In the genomic region with DNA sequence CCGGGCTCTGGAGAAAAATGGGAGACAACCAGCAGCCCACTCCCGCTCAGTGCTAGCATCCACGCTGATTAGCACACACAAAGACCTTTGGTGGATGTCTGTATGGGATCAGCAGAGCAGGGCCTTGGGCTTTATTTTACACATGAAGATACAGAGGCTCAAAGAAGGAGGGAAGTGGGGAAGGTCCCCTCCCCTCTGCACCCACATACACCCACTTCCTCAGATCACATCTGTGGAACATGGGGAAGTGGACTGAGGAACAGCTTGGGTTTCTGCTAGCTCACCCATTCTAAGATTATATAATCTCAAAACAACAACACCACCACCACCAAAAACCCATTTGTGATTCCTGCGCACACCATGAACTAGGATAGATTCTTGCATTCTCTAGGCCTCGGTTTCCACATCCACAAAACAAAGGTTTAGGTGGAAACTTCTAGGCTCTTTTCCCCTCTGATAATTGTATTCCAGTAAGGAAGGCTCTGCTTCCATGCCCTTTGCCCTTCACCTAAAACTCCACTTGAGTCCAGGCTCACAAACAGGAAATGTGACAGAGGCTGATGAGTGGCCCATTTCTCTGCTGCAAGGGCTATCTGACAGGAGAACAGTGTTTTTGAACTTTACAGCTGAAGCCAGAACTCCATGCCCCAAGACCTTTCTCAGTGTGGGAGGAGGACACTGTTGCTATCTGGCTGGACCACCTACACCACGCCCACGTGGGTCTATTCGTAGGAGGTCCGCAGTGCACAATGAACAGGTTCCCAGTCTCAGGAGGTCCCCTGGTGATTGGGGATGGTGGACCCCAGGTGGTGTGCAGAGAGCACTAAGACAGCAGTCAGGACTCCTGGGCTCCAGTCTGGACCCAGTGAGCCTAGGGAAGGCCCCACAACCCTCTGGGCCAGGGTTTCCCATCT, we compare ENCODE assay signal across 12 cellular contexts. TPM values are rescaled to one million over a fixed set of nuclear protein-coding genes. Genes with fewer than 3 reads are reported as not detected.
DNase-seq lines count a peak whose midpoint lies in the region; ATAC-seq and TF ChIP-seq lines count a peak whose summit lies in the region.
"Had no signal": no experiment of that assay in that cellular context is flagged by ENCODE, and none has a peak within 500 bp of the region (broad histone marks: within the 10 kb centered on the region; RNA-seq: fewer than 3 reads in every experiment).

No MANE protein-coding gene starts in this region.

- H3K36me3 ChIP-seq in right lobe of liver: no peaks in the 10 kb centered on the region
- no peaks in the 10 kb centered on the region for H3K36me3 ChIP-seq in stomach

- no peak for TF ChIP-seq EP300 in stomach (IDR thresholded peaks at IDR 0.05)

- H3K9me3 ChIP-seq in right lobe of liver (no peaks in the 10 kb centered on the region), stomach (no peaks in the 10 kb centered on the region)

- H3K36me3 Mint-ChIP-seq in chondrocyte (ENCODE audit: low read depth): no peaks in the 10 kb centered on the region
- H3K36me3 Mint-ChIP-seq: mesothelial cell of epicardium had no signal

- H3K4me3 ChIP-seq in right lobe of liver: no peak overlapping the region
- H3K4me3 ChIP-seq in stomach: no peak overlapping the region

- no peaks in the 10 kb centered on the region for H3K9me3 Mint-ChIP-seq in chondrocyte (ENCODE audit: low read depth)
- H3K9me3 Mint-ChIP-seq: activated T-helper 17 cell treated with anti-CD3 and anti-CD28 coated beads, Interleukin-2, amount 50 U/mL, for 72 hours; mesothelial cell of epicardium had no signal

- H3K4me1 ChIP-seq in right lobe of liver: peaks cover 0 to 4% (median 1%) of the 10 kb centered on the region in 4 donors
- H3K4me1 ChIP-seq in stomach: peaks cover 0 to 44% (median 22%) of the 10 kb centered on the region in 4 donors

- H3K27ac ChIP-seq in right lobe of liver (peak overlapping the region; percentile 26 to 60 (median 34)), stomach (peak overlapping the region in 4 of 5 donors; percentile 30 to 76 (median 59))
- H3K27ac ChIP-seq: VCaP had no signal

- H3K27ac Mint-ChIP-seq in chondrocyte (ENCODE audit: unreplicated experiment): peak overlapping the region; percentile 1
- H3K27ac Mint-ChIP-seq: activated T-helper 17 cell treated with anti-CD3 and anti-CD28 coated beads, Interleukin-2, amount 50 U/mL, for 72 hours; mesothelial cell of epicardium had no signal

- no peak overlapping the region for H3K4me3 Mint-ChIP-seq in chondrocyte (ENCODE audit: unreplicated experiment)
- H3K4me3 Mint-ChIP-seq: activated T-helper 17 cell treated with anti-CD3 and anti-CD28 coated beads, Interleukin-2, amount 50 U/mL, for 72 hours; mesothelial cell of epicardium had no signal

- intact Hi-C loops in right lobe of liver (cut with DNase I): no loop called here
- intact Hi-C loops in stomach (cut with DNase I; ENCODE audit: low total_unique reads): no loop called here

- no peaks in the 10 kb centered on the region for H3K27me3 ChIP-seq in right lobe of liver
- H3K27me3 ChIP-seq in stomach: no peaks in the 10 kb centered on the region

- no peaks in the 10 kb centered on the region for H3K27me3 Mint-ChIP-seq in chondrocyte (ENCODE audit: low read depth)

- TF ChIP-seq CTCF in chondrocyte (IDR thresholded peaks at IDR 0.05) (no peak), right lobe of liver (IDR thresholded peaks at IDR 0.05) (no peak), stomach (IDR thresholded peaks at IDR 0.05) (no peak)

- H3K4me1 Mint-ChIP-seq in chondrocyte (ENCODE audit: low read depth): peaks cover 21% of the 10 kb centered on the region
- H3K4me1 Mint-ChIP-seq: activated T-helper 17 cell treated with anti-CD3 and anti-CD28 coated beads, Interleukin-2, amount 50 U/mL, for 72 hours had no signal

- TF ChIP-seq POLR2A in right lobe of liver (IDR thresholded peaks at IDR 0.05): no peak
- TF ChIP-seq POLR2A in stomach (IDR thresholded peaks at IDR 0.05): no peak

- DNase-seq in MV-4-11 (lab: John Stamatoyannopoulos, UW): peak; percentile 88
- DNase-seq in chondrocyte (ENCODE audit: low spot score): peak; percentile 69
- no peak for DNase-seq in right lobe of liver
- DNase-seq in stomach: no peak
- DNase-seq in NCI-H1930 (lab: John Stamatoyannopoulos, UW): no peak
- no peak for DNase-seq in stimulated activated CD4-positive, alpha-beta T cell treated with anti-CD3 and anti-CD28 coated beads, Interleukin-4, amount 100 ng/mL, for 24 hours
- DNase-seq in activated CD8-positive, alpha-beta memory T cell treated with anti-CD3 and anti-CD28 coated beads, Interleukin-2, amount 50 U/mL, for 4 hours: no peak
- no peak for DNase-seq in HUDEP-2 (lab: John Stamatoyannopoulos, UW; ENCODE audit: unreplicated experiment in 76 of 76)
- DNase-seq: NCI-H1436 had no signal

- WGBS in right lobe of liver (ENCODE audit: insufficient coverage, low coverage, low lambda C conversion rate, missing lambda C conversion rate): 75% methylated on average over 8 of the region's 9 CpGs
- 63 to 81% (median 80%) methylated on average over 7 to 9 of the region's 9 CpGs for WGBS in stomach, 5 donors

- ATAC-seq in right lobe of liver: peak; percentile 68 to 84 (median 78)
- ATAC-seq: activated T-helper 17 cell treated with anti-CD3 and anti-CD28 coated beads, Interleukin-2, amount 50 U/mL, for 72 hours had no signal

RNA-seq across cellular contexts. Expression of gene GGTA1, which starts 13.8 kb away (rescaled TPM):
- 0.46 to 3.2 TPM (median 2.5 TPM) in 3 replicates for total RNA-seq in chondrocyte
- 1 to 10 TPM in 5 of 6 experiments, under 1 TPM in 1; 0.43 to 3.5 (median 1.5) TPM for total RNA-seq in right lobe of liver
- total RNA-seq in stomach: 10 to 100 TPM in 1 of 5 donors, 1 to 10 TPM in 3, not detected in 1; 7.0 to 19.6 (median 7.1) TPM
- 10 to 100 TPM in 1 of 3 donors, 1 to 10 TPM in 2; 6.2 to 14.2 (median 8.1) TPM for polyA plus RNA-seq in stomach
- total RNA-seq: activated T-helper 17 cell treated with anti-CD3 and anti-CD28 coated beads, Interleukin-2, amount 50 U/mL, for 72 hours; mesothelial cell of epicardium had no signal

Comparison
In these comparisons a context has a peak if more than half of its experiments do, and no peak if none do; other contexts are left out.
1. DNase-seq: peak in MV-4-11 (single experiment) and chondrocyte (single experiment); none in right lobe of liver (0 of 3), stomach (single experiment), NCI-H1930 (0 of 2), stimulated activated CD4-positive, alpha-beta T cell treated with anti-CD3 and anti-CD28 coated beads, Interleukin-4, amount 100 ng/mL, for 24 hours (single experiment), activated CD8-positive, alpha-beta memory T cell treated with anti-CD3 and anti-CD28 coated beads, Interleukin-2, amount 50 U/mL, for 4 hours (single experiment) and HUDEP-2 (0 of 76).